In genomic region chr2:1818404-1818803, GRCh38 we compare ENCODE assay signal across 17 cellular contexts.
"Had no signal": no experiment of that assay in that cellular context is flagged by ENCODE, and none has a peak within 500 bp of the region (broad histone marks: within the 10 kb centered on the region; RNA-seq: fewer than 3 reads in every experiment).

No MANE protein-coding gene starts in this region.

- H3K4me3 Mint-ChIP-seq: activated CD4-positive, alpha-beta memory T cell treated with anti-CD3 and anti-CD28 coated beads, Interleukin-2, amount 10 ng/mL, durations not matched to agents 7 days and 5 days; natural killer cell treated with Interleukin-12 subunit alpha and Interleukin-12 subunit beta and Interleukin-15 and Interleukin-18, amount 100 ng/mL, for 72 hours had no signal

- H3K36me3 ChIP-seq: cardiac muscle cell, colonic mucosa, lower lobe of right lung, upper lobe of right lung had no signal

- H3K9me3 Mint-ChIP-seq: activated CD4-positive, alpha-beta memory T cell treated with anti-CD3 and anti-CD28 coated beads, Interleukin-2, amount 10 ng/mL, durations not matched to agents 7 days and 5 days; natural killer cell treated with Interleukin-12 subunit alpha and Interleukin-12 subunit beta and Interleukin-15 and Interleukin-18, amount 100 ng/mL, for 72 hours had no signal

- H3K27ac ChIP-seq: colonic mucosa, lower lobe of right lung, upper lobe of right lung had no signal

- H3K27ac Mint-ChIP-seq: activated CD4-positive, alpha-beta memory T cell treated with anti-CD3 and anti-CD28 coated beads, Interleukin-2, amount 10 ng/mL, durations not matched to agents 7 days and 5 days; natural killer cell treated with Interleukin-12 subunit alpha and Interleukin-12 subunit beta and Interleukin-15 and Interleukin-18, amount 100 ng/mL, for 72 hours; progenitor cell of endocrine pancreas had no signal

- H3K27me3 ChIP-seq: cardiac muscle cell, colonic mucosa, upper lobe of right lung had no signal

- H3K36me3 Mint-ChIP-seq: natural killer cell treated with Interleukin-12 subunit alpha and Interleukin-12 subunit beta and Interleukin-15 and Interleukin-18, amount 100 ng/mL, for 72 hours had no signal

- H3K27me3 Mint-ChIP-seq: activated CD4-positive, alpha-beta memory T cell treated with anti-CD3 and anti-CD28 coated beads, Interleukin-2, amount 10 ng/mL, durations not matched to agents 7 days and 5 days had no signal

- DNase-seq: activated CD4-positive, alpha-beta memory T cell treated with anti-CD3 and anti-CD28 coated beads, Interleukin-2, amount 10 ng/mL, durations not matched to agents 7 days and 5 days; activated gamma-delta T cell treated with Interleukin-2 at 50 U/mL for 16 hours; activated T-cell treated with anti-CD3 and anti-CD28 coated beads, Interleukin-2, amount 50 U/mL, for 48 hours; aorta; colonic mucosa; effector CD8-positive, alpha-beta T cell; hippocampal formation; kidney glomerular epithelial cell; lower lobe of right lung; midbrain; stimulated activated CD4-positive, alpha-beta T cell treated with anti-CD3 and anti-CD28 coated beads, Interleukin-2, amount 100 ng/mL, for 48 hours; stimulated activated naive CD4-positive, alpha-beta T cell treated with Interleukin-2 at 50 U/mL for 16 hours; T-helper 9 cell; upper lobe of right lung had no signal

- H3K9me3 ChIP-seq: colonic mucosa, lower lobe of right lung, upper lobe of right lung had no signal

- H3K4me1 ChIP-seq: colonic mucosa, lower lobe of right lung, upper lobe of right lung had no signal

- H3K4me3 ChIP-seq: cardiac muscle cell, colonic mucosa, lower lobe of right lung, upper lobe of right lung had no signal

- H3K4me1 Mint-ChIP-seq: activated CD4-positive, alpha-beta memory T cell treated with anti-CD3 and anti-CD28 coated beads, Interleukin-2, amount 10 ng/mL, durations not matched to agents 7 days and 5 days had no signal
